Comparison of ENCODE assay signal across 8 cellular contexts in genomic region chr17:16568541-16569357, GRCh38. TPM values are rescaled to one million over a fixed set of nuclear protein-coding genes. Genes with fewer than 3 reads are reported as not detected.
DNase-seq lines count a peak whose midpoint lies in the region; ATAC-seq and TF ChIP-seq lines count a peak whose summit lies in the region.

Gene ZNF287 (minus strand): TSS chr17:16569204. CDS start chr17:16567731, 1,473 bp downstream.

- H3K4me1 Mint-ChIP-seq in nephron progenitor cell: peaks cover 9% of the 10 kb centered on the region

- peaks cover 55% of the 10 kb centered on the region for H3K27me3 Mint-ChIP-seq in nephron progenitor cell (ENCODE audit: low read depth, poor library complexity)

- no peak for TF ChIP-seq CTCF in nephron progenitor cell (IDR thresholded peaks at IDR 0.05)

- peaks cover 17% of the 10 kb centered on the region for H3K9me3 Mint-ChIP-seq in nephron progenitor cell

- DNase-seq in Caki2 (ENCODE audit: low read depth): peak; percentile 76
- DNase-seq in HuH-7.5 (ENCODE audit: low spot score): peak; percentile 34
- DNase-seq in activated gamma-delta T cell (lab: John Stamatoyannopoulos, UW): peak; percentile 81
- peak; percentile 88 for DNase-seq in fibroblast of the conjunctiva (ENCODE audit: low read depth)
- peak; percentile 96 for DNase-seq in nephron progenitor cell
- DNase-seq in stimulated activated naive CD8-positive, alpha-beta T cell treated with anti-CD3 and anti-CD28 coated beads, Interleukin-15, Interleukin-2, amounts not matched to agents 100 U/mL and 50 U/mL, for 24 hours: peak; percentile 93

- in situ Hi-C loops in Caki2 (cut with HindIII; ENCODE audit: low pct_unique_long_range_greater_than_20kb, low sequenced_read_pairs): no loop called here

- ATAC-seq in GM21390 (IDR thresholded peaks at IDR 0.05; ENCODE audit: unreplicated experiment): peak; percentile 90
- peak; percentile 96 for ATAC-seq in stimulated activated naive CD8-positive, alpha-beta T cell treated with anti-CD3 and anti-CD28 coated beads, Interleukin-15, Interleukin-2, amounts not matched to agents 100 U/mL and 50 U/mL, for 24 hours

- H3K4me3 Mint-ChIP-seq in nephron progenitor cell: peak within 1 kb of the TSS; percentile 83

- H3K36me3 Mint-ChIP-seq in nephron progenitor cell (ENCODE audit: low read depth): peaks cover 36% of the 10 kb centered on the region

- H3K27ac Mint-ChIP-seq in nephron progenitor cell: no peak within 1 kb of the TSS

TF ChIP-seq in PFSK-1, 5 proteins besides CTCF, POLR2A, EP300 and RAD21:
- TF ChIP-seq POLR2AphosphoS5 (IDR thresholded peaks at IDR 0.05; ENCODE audit: low read depth, low read length) (peak; percentile 82), TAF1 (IDR thresholded peaks at IDR 0.05; ENCODE audit: borderline replicate concordance, insufficient read depth, low read length) (peak; percentile 54; the same call in 1 of the 2 replicates), SIN3A (IDR thresholded peaks at IDR 0.05; ENCODE audit: borderline replicate concordance, insufficient read depth, low read length) (no peak), REST (IDR thresholded peaks at IDR 0.05; ENCODE audit: insufficient read depth in 1 of 2, low read depth in 2 of 2, low read length in 2 of 2) (no peak), FOXP2 (optimal IDR thresholded peaks at IDR 0.05; ENCODE audit: borderline replicate concordance, extremely low read depth, extremely low read length, insufficient read depth) (peak; percentile 27)

RNA-seq across cellular contexts. Expression of gene ZNF287, which starts in this region (rescaled TPM):
- 4.8 and 6.1 TPM in 2 replicates for total RNA-seq in Caki2 (2014; rRNA removed; shearing (Covaris generic); ENCODE audit: low replicate concordance)
- 6.3 TPM for polyA plus RNA-seq in PFSK-1 (2012; ENCODE audit: insufficient read length, low read depth)

Comparison
In these comparisons a context has a peak if more than half of its experiments do, and no peak if none do; other contexts are left out.
1. Peak in every context shown above with its lines: DNase-seq and ATAC-seq.
2. DNase-seq: peak in every context shown above with its lines; median percentile 96 in nephron progenitor cell; 93 in stimulated activated naive CD8-positive, alpha-beta T cell treated with anti-CD3 and anti-CD28 coated beads, Interleukin-15, Interleukin-2, amounts not matched to agents 100 U/mL and 50 U/mL, for 24 hours; 88 in fibroblast of the conjunctiva; 81 in activated gamma-delta T cell; 76 in Caki2; 34 in HuH-7.5.